In the genomic region with DNA sequence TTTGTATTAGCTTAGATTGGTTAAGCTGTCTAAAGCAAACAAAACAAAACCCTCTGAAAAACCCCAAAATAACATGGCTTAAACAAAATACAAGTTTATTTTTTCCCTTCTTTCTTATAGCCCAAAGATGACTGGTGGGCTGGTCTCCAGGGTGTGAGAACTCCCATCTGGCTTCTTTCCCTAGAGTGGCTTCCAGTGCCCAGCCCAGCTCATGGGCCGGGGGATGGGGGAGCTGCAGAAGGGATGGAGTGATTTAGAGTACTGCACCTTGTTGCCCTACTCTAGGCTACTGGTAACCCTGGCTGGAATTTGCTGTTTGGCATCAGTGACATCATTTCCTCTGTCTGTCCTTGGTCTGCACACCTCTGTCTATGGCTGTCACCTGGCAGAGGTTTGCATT, we compare ENCODE assay signal across 1 cellular context.
TF ChIP-seq lines count a peak whose summit lies in the region.

No MANE protein-coding gene starts in this region.

TF ChIP-seq in IMR-90, 13 proteins besides CTCF, POLR2A, EP300 and RAD21 (continued from another document):
- TF ChIP-seq, protein P1, sequence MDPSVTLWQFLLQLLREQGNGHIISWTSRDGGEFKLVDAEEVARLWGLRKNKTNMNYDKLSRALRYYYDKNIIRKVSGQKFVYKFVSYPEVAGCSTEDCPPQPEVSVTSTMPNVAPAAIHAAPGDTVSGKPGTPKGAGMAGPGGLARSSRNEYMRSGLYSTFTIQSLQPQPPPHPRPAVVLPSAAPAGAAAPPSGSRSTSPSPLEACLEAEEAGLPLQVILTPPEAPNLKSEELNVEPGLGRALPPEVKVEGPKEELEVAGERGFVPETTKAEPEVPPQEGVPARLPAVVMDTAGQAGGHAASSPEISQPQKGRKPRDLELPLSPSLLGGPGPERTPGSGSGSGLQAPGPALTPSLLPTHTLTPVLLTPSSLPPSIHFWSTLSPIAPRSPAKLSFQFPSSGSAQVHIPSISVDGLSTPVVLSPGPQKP (IDR thresholded peaks at IDR 0.05; ENCODE audit: borderline replicate concordance, low read depth, low read length), result no peak
- no peak for TF ChIP-seq CHD1 (IDR thresholded peaks at IDR 0.05; ENCODE audit: low read depth, low read length)
- TF ChIP-seq MXI1 (IDR thresholded peaks at IDR 0.05; ENCODE audit: borderline replicate concordance, low read depth, low read length), result no peak
- TF ChIP-seq CEBPB (IDR thresholded peaks at IDR 0.05; ENCODE audit: low read depth, low read length), result no peak
- TF ChIP-seq NFE2L2 (IDR thresholded peaks at IDR 0.05; ENCODE audit: low read depth, low read length), result no peak
- TF ChIP-seq RCOR1 (IDR thresholded peaks at IDR 0.05; ENCODE audit: insufficient replicate concordance, low read length), result no peak
- TF ChIP-seq MAFK (IDR thresholded peaks at IDR 0.05; ENCODE audit: low read depth, low read length), result no peak
- TF ChIP-seq, protein P2, sequence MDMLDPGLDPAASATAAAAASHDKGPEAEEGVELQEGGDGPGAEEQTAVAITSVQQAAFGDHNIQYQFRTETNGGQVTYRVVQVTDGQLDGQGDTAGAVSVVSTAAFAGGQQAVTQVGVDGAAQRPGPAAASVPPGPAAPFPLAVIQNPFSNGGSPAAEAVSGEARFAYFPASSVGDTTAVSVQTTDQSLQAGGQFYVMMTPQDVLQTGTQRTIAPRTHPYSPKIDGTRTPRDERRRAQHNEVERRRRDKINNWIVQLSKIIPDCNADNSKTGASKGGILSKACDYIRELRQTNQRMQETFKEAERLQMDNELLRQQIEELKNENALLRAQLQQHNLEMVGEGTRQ (IDR thresholded peaks at IDR 0.05; ENCODE audit: low read depth, low read length), result no peak
- no peak for TF ChIP-seq MAZ (IDR thresholded peaks at IDR 0.05; ENCODE audit: borderline replicate concordance, low read depth, low read length)
